ENCODE assay signal across 1 cellular context in genomic region chr6:161274488-161274858, GRCh38.
TF ChIP-seq lines count a peak whose summit lies in the region.

No MANE protein-coding gene starts in this region.

TF ChIP-seq in GM23338, 12 proteins besides CTCF, POLR2A, EP300 and RAD21 (continued from another document):
- no peak for TF ChIP-seq ZNF462 (CRISPR knock-in tag; IDR thresholded peaks at IDR 0.05)
- no peak for TF ChIP-seq POLR2AphosphoS5 (IDR thresholded peaks at IDR 0.05; ENCODE audit: low read depth)
- no peak for TF ChIP-seq CREB1 (CRISPR knock-in tag; IDR thresholded peaks at IDR 0.05; ENCODE audit: low read depth)
- TF ChIP-seq JUNB (IDR thresholded peaks at IDR 0.05; ENCODE audit: unreplicated experiment): no peak
- TF ChIP-seq EZH2 (IDR thresholded peaks at IDR 0.05; ENCODE audit: low read depth, unreplicated experiment): no peak
- no peak for TF ChIP-seq EZH2phosphoT487 (IDR thresholded peaks at IDR 0.05; ENCODE audit: unreplicated experiment)
- no peak for TF ChIP-seq ZNF114 (CRISPR knock-in tag; IDR thresholded peaks at IDR 0.05)
